ENCODE assay signal across 1 cellular context in genomic region chr6:30396833-30397479, GRCh38.
TF ChIP-seq lines count a peak whose summit lies in the region.

No MANE protein-coding gene starts in this region.

TF ChIP-seq in HepG2, 621 proteins besides CTCF, POLR2A, EP300 and RAD21 (continued from another document and continues in another):
- TF ChIP-seq, protein P1, sequence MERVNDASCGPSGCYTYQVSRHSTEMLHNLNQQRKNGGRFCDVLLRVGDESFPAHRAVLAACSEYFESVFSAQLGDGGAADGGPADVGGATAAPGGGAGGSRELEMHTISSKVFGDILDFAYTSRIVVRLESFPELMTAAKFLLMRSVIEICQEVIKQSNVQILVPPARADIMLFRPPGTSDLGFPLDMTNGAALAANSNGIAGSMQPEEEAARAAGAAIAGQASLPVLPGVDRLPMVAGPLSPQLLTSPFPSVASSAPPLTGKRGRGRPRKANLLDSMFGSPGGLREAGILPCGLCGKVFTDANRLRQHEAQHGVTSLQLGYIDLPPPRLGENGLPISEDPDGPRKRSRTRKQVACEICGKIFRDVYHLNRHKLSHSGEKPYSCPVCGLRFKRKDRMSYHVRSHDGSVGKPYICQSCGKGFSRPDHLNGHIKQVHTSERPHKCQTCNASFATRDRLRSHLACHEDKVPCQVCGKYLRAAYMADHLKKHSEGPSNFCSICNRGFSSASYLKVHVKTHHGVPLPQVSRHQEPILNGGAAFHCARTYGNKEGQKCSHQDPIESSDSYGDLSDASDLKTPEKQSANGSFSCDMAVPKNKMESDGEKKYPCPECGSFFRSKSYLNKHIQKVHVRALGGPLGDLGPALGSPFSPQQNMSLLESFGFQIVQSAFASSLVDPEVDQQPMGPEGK (CRISPR knock-in tag; IDR thresholded peaks at IDR 0.05): 0 out of 2 replicates have a peak, but pooled peaks have one; percentile 13
- TF ChIP-seq DNMT1 (CRISPR knock-in tag; IDR thresholded peaks at IDR 0.05) (0 out of 2 replicates have a peak, but pooled peaks have one; percentile 31), ZNF570 (CRISPR knock-in tag; IDR thresholded peaks at IDR 0.05; ENCODE audit: borderline replicate concordance) (no peak), RNF2 (conservative IDR thresholded peaks at IDR 0.05; ENCODE audit: low read depth) (peak; percentile 70; the same call in 1 of the 2 replicates), ZNF121 (CRISPR knock-in tag; IDR thresholded peaks at IDR 0.05) (no peak), ZNF746 (CRISPR knock-in tag; IDR thresholded peaks at IDR 0.05) (no peak), ATF7-NPFF (CRISPR knock-in tag; IDR thresholded peaks at IDR 0.05; ENCODE audit: low read depth) (no peak), CERS6 (CRISPR knock-in tag; IDR thresholded peaks at IDR 0.05) (no peak), ZNF367 (CRISPR knock-in tag; IDR thresholded peaks at IDR 0.05; ENCODE audit: borderline replicate concordance) (no peak), LBX2 (CRISPR knock-in tag; IDR thresholded peaks at IDR 0.05; ENCODE audit: borderline replicate concordance) (no peak), ZNF205 (CRISPR knock-in tag; IDR thresholded peaks at IDR 0.05) (peak; percentile 98), ZNF800 (CRISPR knock-in tag; IDR thresholded peaks at IDR 0.05) (no peak), SMYD3 (CRISPR knock-in tag; IDR thresholded peaks at IDR 0.05) (no peak), MAFK (conservative IDR thresholded peaks at IDR 0.05 in 1 of 2, IDR thresholded peaks at IDR 0.05 in 1 of 2; ENCODE audit: low read length in 2 of 2) (no peak), ZNF850 (CRISPR knock-in tag; conservative IDR thresholded peaks at IDR 0.05) (no peak), RFX3 (CRISPR knock-in tag; IDR thresholded peaks at IDR 0.05) (no peak), ZSCAN9 (CRISPR knock-in tag; IDR thresholded peaks at IDR 0.05; ENCODE audit: borderline replicate concordance) (no peak), CREB1 (IDR thresholded peaks at IDR 0.05) (no peak), CREB1 (CRISPR knock-in tag; IDR thresholded peaks at IDR 0.05) (no peak), IRF2 (CRISPR knock-in tag; IDR thresholded peaks at IDR 0.05) (no peak), ZNF484 (CRISPR knock-in tag; IDR thresholded peaks at IDR 0.05; ENCODE audit: borderline replicate concordance, low read depth) (no peak), PLRG1 (conservative IDR thresholded peaks at IDR 0.05) (no peak), ZSCAN30 (CRISPR knock-in tag; IDR thresholded peaks at IDR 0.05) (no peak), SOX5 (CRISPR knock-in tag; IDR thresholded peaks at IDR 0.05; ENCODE audit: borderline replicate concordance) (no peak; the same call in 1 of the 2 replicates), FIP1L1 (IDR thresholded peaks at IDR 0.05; ENCODE audit: borderline replicate concordance, insufficient read depth, low read depth, low read length) (no peak), ELF1 (CRISPR knock-in tag; IDR thresholded peaks at IDR 0.05) (no peak), ZFYVE20 (CRISPR knock-in tag; IDR thresholded peaks at IDR 0.05; ENCODE audit: borderline replicate concordance, low read depth) (no peak), PAF1 (CRISPR knock-in tag; IDR thresholded peaks at IDR 0.05) (no peak), ZNF225 (CRISPR knock-in tag; IDR thresholded peaks at IDR 0.05) (0 out of 2 replicates have a peak, but pooled peaks have one; percentile 57), RERE (CRISPR knock-in tag; IDR thresholded peaks at IDR 0.05; ENCODE audit: low read depth) (no peak), CREBL2 (CRISPR knock-in tag; IDR thresholded peaks at IDR 0.05; ENCODE audit: borderline replicate concordance) (no peak), MAF1 (CRISPR knock-in tag; IDR thresholded peaks at IDR 0.05; ENCODE audit: borderline replicate concordance) (no peak), NFE2L1 (CRISPR knock-in tag; IDR thresholded peaks at IDR 0.05; ENCODE audit: borderline replicate concordance) (no peak), KDM4B (CRISPR knock-in tag; IDR thresholded peaks at IDR 0.05) (no peak)
- TF ChIP-seq, protein P2, sequence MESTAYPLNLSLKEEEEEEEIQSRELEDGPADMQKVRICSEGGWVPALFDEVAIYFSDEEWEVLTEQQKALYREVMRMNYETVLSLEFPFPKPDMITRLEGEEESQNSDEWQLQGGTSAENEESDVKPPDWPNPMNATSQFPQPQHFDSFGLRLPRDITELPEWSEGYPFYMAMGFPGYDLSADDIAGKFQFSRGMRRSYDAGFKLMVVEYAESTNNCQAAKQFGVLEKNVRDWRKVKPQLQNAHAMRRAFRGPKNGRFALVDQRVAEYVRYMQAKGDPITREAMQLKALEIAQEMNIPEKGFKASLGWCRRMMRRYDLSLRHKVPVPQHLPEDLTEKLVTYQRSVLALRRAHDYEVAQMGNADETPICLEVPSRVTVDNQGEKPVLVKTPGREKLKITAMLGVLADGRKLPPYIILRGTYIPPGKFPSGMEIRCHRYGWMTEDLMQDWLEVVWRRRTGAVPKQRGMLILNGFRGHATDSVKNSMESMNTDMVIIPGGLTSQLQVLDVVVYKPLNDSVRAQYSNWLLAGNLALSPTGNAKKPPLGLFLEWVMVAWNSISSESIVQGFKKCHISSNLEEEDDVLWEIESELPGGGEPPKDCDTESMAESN (CRISPR knock-in tag; conservative IDR thresholded peaks at IDR 0.05): 0 out of 2 replicates have a peak, but pooled peaks have one; percentile 26
- TF ChIP-seq, protein P3, sequence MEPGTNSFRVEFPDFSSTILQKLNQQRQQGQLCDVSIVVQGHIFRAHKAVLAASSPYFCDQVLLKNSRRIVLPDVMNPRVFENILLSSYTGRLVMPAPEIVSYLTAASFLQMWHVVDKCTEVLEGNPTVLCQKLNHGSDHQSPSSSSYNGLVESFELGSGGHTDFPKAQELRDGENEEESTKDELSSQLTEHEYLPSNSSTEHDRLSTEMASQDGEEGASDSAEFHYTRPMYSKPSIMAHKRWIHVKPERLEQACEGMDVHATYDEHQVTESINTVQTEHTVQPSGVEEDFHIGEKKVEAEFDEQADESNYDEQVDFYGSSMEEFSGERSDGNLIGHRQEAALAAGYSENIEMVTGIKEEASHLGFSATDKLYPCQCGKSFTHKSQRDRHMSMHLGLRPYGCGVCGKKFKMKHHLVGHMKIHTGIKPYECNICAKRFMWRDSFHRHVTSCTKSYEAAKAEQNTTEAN (CRISPR knock-in tag; conservative IDR thresholded peaks at IDR 0.05): no peak
- TF ChIP-seq, protein P4, sequence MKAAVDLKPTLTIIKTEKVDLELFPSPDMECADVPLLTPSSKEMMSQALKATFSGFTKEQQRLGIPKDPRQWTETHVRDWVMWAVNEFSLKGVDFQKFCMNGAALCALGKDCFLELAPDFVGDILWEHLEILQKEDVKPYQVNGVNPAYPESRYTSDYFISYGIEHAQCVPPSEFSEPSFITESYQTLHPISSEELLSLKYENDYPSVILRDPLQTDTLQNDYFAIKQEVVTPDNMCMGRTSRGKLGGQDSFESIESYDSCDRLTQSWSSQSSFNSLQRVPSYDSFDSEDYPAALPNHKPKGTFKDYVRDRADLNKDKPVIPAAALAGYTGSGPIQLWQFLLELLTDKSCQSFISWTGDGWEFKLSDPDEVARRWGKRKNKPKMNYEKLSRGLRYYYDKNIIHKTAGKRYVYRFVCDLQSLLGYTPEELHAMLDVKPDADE (CRISPR knock-in tag; IDR thresholded peaks at IDR 0.05): no peak
- TF ChIP-seq, protein P5, sequence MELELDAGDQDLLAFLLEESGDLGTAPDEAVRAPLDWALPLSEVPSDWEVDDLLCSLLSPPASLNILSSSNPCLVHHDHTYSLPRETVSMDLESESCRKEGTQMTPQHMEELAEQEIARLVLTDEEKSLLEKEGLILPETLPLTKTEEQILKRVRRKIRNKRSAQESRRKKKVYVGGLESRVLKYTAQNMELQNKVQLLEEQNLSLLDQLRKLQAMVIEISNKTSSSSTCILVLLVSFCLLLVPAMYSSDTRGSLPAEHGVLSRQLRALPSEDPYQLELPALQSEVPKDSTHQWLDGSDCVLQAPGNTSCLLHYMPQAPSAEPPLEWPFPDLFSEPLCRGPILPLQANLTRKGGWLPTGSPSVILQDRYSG (CRISPR knock-in tag; IDR thresholded peaks at IDR 0.05): no peak
- TF ChIP-seq, protein P6, sequence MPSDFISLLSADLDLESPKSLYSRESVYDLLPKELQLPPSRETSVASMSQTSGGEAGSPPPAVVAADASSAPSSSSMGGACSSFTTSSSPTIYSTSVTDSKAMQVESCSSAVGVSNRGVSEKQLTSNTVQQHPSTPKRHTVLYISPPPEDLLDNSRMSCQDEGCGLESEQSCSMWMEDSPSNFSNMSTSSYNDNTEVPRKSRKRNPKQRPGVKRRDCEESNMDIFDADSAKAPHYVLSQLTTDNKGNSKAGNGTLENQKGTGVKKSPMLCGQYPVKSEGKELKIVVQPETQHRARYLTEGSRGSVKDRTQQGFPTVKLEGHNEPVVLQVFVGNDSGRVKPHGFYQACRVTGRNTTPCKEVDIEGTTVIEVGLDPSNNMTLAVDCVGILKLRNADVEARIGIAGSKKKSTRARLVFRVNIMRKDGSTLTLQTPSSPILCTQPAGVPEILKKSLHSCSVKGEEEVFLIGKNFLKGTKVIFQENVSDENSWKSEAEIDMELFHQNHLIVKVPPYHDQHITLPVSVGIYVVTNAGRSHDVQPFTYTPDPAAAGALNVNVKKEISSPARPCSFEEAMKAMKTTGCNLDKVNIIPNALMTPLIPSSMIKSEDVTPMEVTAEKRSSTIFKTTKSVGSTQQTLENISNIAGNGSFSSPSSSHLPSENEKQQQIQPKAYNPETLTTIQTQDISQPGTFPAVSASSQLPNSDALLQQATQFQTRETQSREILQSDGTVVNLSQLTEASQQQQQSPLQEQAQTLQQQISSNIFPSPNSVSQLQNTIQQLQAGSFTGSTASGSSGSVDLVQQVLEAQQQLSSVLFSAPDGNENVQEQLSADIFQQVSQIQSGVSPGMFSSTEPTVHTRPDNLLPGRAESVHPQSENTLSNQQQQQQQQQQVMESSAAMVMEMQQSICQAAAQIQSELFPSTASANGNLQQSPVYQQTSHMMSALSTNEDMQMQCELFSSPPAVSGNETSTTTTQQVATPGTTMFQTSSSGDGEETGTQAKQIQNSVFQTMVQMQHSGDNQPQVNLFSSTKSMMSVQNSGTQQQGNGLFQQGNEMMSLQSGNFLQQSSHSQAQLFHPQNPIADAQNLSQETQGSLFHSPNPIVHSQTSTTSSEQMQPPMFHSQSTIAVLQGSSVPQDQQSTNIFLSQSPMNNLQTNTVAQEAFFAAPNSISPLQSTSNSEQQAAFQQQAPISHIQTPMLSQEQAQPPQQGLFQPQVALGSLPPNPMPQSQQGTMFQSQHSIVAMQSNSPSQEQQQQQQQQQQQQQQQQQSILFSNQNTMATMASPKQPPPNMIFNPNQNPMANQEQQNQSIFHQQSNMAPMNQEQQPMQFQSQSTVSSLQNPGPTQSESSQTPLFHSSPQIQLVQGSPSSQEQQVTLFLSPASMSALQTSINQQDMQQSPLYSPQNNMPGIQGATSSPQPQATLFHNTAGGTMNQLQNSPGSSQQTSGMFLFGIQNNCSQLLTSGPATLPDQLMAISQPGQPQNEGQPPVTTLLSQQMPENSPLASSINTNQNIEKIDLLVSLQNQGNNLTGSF (CRISPR knock-in tag; IDR thresholded peaks at IDR 0.05): no peak
